40 cellular contexts compared by ENCODE assay signal in the genomic region with DNA sequence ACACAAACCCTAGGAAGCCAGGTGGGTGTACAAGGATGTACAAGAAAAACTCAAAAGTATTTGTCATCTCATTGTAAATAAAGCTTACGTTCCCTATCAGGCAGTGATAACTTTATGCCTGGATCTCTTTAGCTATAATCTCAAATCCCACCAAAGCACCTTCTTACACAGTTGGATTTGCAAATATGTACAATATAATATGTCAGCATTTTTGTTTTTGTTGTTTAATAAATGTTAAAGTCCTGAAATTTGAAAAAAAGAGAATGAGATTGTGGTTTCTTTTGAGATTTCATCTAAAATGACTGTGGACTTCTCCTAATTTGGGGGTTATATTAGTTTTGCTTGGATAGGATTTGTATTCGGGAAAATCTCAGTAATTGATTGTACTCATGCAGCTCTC.
"Had no signal": no experiment of that assay in that cellular context is flagged by ENCODE, and none has a peak within 500 bp of the region (broad histone marks: within the 10 kb centered on the region; RNA-seq: fewer than 3 reads in every experiment).

No MANE protein-coding gene starts in this region.

- H3K4me3 ChIP-seq: adrenal gland, ascending aorta, body of pancreas, breast epithelium, cardiac muscle cell had no signal

- ATAC-seq: activated naive CD4-positive, alpha-beta T cell treated with anti-CD3 and anti-CD28 coated beads, Interleukin-2, amount 50 U/mL, for 72 hours; activated naive CD8-positive, alpha-beta T cell treated with anti-CD3 and anti-CD28 coated beads, Interleukin-2, amount 50 U/mL, for 24 hours; activated T-cell treated with anti-CD3 and anti-CD28 coated beads, Interleukin-2, amount 50 U/mL, for 4 hours; activated T-cell treated with anti-CD3 and anti-CD28 coated beads, Interleukin-2, amount 50 U/mL, for 72 hours; activated T-helper 17 cell treated with anti-CD3 and anti-CD28 coated beads, Interleukin-2, amount 50 U/mL, for 72 hours; body of pancreas had no signal

- H3K27me3 Mint-ChIP-seq: activated naive CD4-positive, alpha-beta T cell treated with anti-CD3 and anti-CD28 coated beads, Interleukin-2, amount 10 ng/mL, durations not matched to agents 7 days and 5 days; activated naive CD4-positive, alpha-beta T cell treated with anti-CD3 and anti-CD28 coated beads, Interleukin-2, amount 50 U/mL, for 24 hours; activated naive CD8-positive, alpha-beta T cell; activated naive CD8-positive, alpha-beta T cell treated with anti-CD3 and anti-CD28 coated beads for 36 hours; activated naive CD8-positive, alpha-beta T cell treated with anti-CD3 and anti-CD28 coated beads, Interleukin-2, amount 10 ng/mL, durations not matched to agents 7 days and 5 days; activated naive CD8-positive, alpha-beta T cell treated with anti-CD3 and anti-CD28 coated beads, Interleukin-2, amount 50 U/mL, for 24 hours; activated T-cell treated with anti-CD3 and anti-CD28 coated beads, Interleukin-2, amount 50 U/mL, for 24 hours; activated T-helper 17 cell treated with anti-CD3 and anti-CD28 coated beads, Interleukin-2, amount 50 U/mL, for 72 hours; brain; central memory CD8-positive, alpha-beta T cell had no signal

- H3K9me3 Mint-ChIP-seq: activated naive CD8-positive, alpha-beta T cell treated with anti-CD3 and anti-CD28 coated beads, Interleukin-2, amount 10 ng/mL, durations not matched to agents 7 days and 5 days; activated T-cell treated with anti-CD3 and anti-CD28 coated beads, Interleukin-2, amount 50 U/mL, for 24 hours had no signal

- H3K4me3 Mint-ChIP-seq: activated naive CD4-positive, alpha-beta T cell treated with anti-CD3 and anti-CD28 coated beads for 36 hours; activated naive CD4-positive, alpha-beta T cell treated with anti-CD3 and anti-CD28 coated beads, Interleukin-2, amount 10 ng/mL, durations not matched to agents 7 days and 5 days; activated naive CD4-positive, alpha-beta T cell treated with anti-CD3 and anti-CD28 coated beads, Interleukin-2, amount 50 U/mL, for 24 hours; activated naive CD8-positive, alpha-beta T cell; activated naive CD8-positive, alpha-beta T cell treated with anti-CD3 and anti-CD28 coated beads for 36 hours; activated naive CD8-positive, alpha-beta T cell treated with anti-CD3 and anti-CD28 coated beads, Interleukin-2, amount 10 ng/mL, durations not matched to agents 7 days and 5 days; activated naive CD8-positive, alpha-beta T cell treated with anti-CD3 and anti-CD28 coated beads, Interleukin-2, amount 50 U/mL, for 24 hours; activated T-cell treated with anti-CD3 and anti-CD28 coated beads, Interleukin-2, amount 50 U/mL, for 24 hours; activated T-cell treated with anti-CD3 and anti-CD28 coated beads, Interleukin-2, amount 50 U/mL, for 4 hours; activated T-cell treated with anti-CD3 and anti-CD28 coated beads, Interleukin-2, amount 50 U/mL, for 72 hours; activated T-helper 1 cell treated with anti-CD3 and anti-CD28 coated beads, Interleukin-12 subunit alpha, Interleukin-12 subunit beta, Interleukin-2, Interleukin-4 antibody, amounts not matched to agents 30 ng/mL and 10 ng/mL and 1 ng/mL, durations not matched to agents 14 hours and 24 hours and 36 hours; activated T-helper 17 cell treated with anti-CD3 and anti-CD28 coated beads, Interleukin-2, amount 50 U/mL, for 72 hours; brain; central memory CD8-positive, alpha-beta T cell had no signal

- H3K36me3 ChIP-seq: adrenal gland, ascending aorta, brain microvascular endothelial cell, breast epithelium, cardiac muscle cell had no signal

- DNase-seq: activated effector memory CD4-positive, alpha-beta T cell treated with anti-CD3 and anti-CD28 coated beads, Interleukin-2, amount 50 U/mL, for 16 hours; activated effector memory CD4-positive, alpha-beta T cell treated with Interleukin-2 at 50 U/mL for 16 hours; activated gamma-delta T cell; activated gamma-delta T cell treated with Interleukin-2 at 50 U/mL for 16 hours; activated naive CD4-positive, alpha-beta T cell; activated naive CD4-positive, alpha-beta T cell treated with anti-CD3 and anti-CD28 coated beads for 36 hours; activated naive CD4-positive, alpha-beta T cell treated with anti-CD3 and anti-CD28 coated beads, Interleukin-2, amount 10 ng/mL, durations not matched to agents 7 days and 5 days; activated naive CD4-positive, alpha-beta T cell treated with anti-CD3 and anti-CD28 coated beads, Interleukin-2, amount 50 U/mL, for 16 hours; activated naive CD4-positive, alpha-beta T cell treated with Interleukin-2 at 50 U/mL for 16 hours; activated naive CD8-positive, alpha-beta T cell treated with anti-CD3 and anti-CD28 coated beads for 36 hours; activated naive CD8-positive, alpha-beta T cell treated with anti-CD3 and anti-CD28 coated beads, Interleukin-2, amount 10 ng/mL, durations not matched to agents 7 days and 5 days; activated naive CD8-positive, alpha-beta T cell treated with anti-CD3 and anti-CD28 coated beads, Interleukin-2, amount 50 U/mL, for 24 hours; activated T-cell treated with anti-CD3 and anti-CD28 coated beads, Interleukin-2, amount 50 U/mL, for 1 hour; activated T-cell treated with anti-CD3 and anti-CD28 coated beads, Interleukin-2, amount 50 U/mL, for 24 hours; activated T-cell treated with anti-CD3 and anti-CD28 coated beads, Interleukin-2, amount 50 U/mL, for 4 hours; activated T-cell treated with anti-CD3 and anti-CD28 coated beads, Interleukin-2, amount 50 U/mL, for 48 hours; activated T-cell treated with anti-CD3 and anti-CD28 coated beads, Interleukin-2, amount 50 U/mL, for 72 hours; adrenal gland; amniotic stem cell; amygdala; anterior cingulate cortex; aorta; body of pancreas; brain microvascular endothelial cell; caudate nucleus; central memory CD4-positive, alpha-beta T cell; cerebellar nuclear complex had no signal

- H3K27me3 ChIP-seq: adrenal gland, ascending aorta, body of pancreas, brain microvascular endothelial cell, breast epithelium, cardiac muscle cell had no signal

- H3K4me1 ChIP-seq: adrenal gland, ascending aorta, body of pancreas, breast epithelium had no signal

- H3K4me1 Mint-ChIP-seq: activated naive CD4-positive, alpha-beta T cell treated with anti-CD3 and anti-CD28 coated beads, Interleukin-2, amount 10 ng/mL, durations not matched to agents 7 days and 5 days; activated naive CD4-positive, alpha-beta T cell treated with anti-CD3 and anti-CD28 coated beads, Interleukin-2, amount 50 U/mL, for 24 hours; activated naive CD8-positive, alpha-beta T cell treated with anti-CD3 and anti-CD28 coated beads for 36 hours; activated naive CD8-positive, alpha-beta T cell treated with anti-CD3 and anti-CD28 coated beads, Interleukin-2, amount 10 ng/mL, durations not matched to agents 7 days and 5 days; activated naive CD8-positive, alpha-beta T cell treated with anti-CD3 and anti-CD28 coated beads, Interleukin-2, amount 50 U/mL, for 24 hours; activated T-helper 17 cell treated with anti-CD3 and anti-CD28 coated beads, Interleukin-2, amount 50 U/mL, for 72 hours; brain; central memory CD8-positive, alpha-beta T cell had no signal

- FAIRE-seq: astrocyte, bronchial epithelial cell had no signal

- H3K27ac ChIP-seq: adrenal gland, ascending aorta, body of pancreas, brain microvascular endothelial cell, breast epithelium, cardiac muscle cell had no signal

- H3K36me3 Mint-ChIP-seq: activated naive CD4-positive, alpha-beta T cell treated with anti-CD3 and anti-CD28 coated beads, Interleukin-2, amount 10 ng/mL, durations not matched to agents 7 days and 5 days; activated naive CD4-positive, alpha-beta T cell treated with anti-CD3 and anti-CD28 coated beads, Interleukin-2, amount 50 U/mL, for 24 hours; activated naive CD4-positive, alpha-beta T cell treated with anti-CD3 and anti-CD28 coated beads, Interleukin-2, amount 50 U/mL, for 72 hours; activated naive CD8-positive, alpha-beta T cell; activated naive CD8-positive, alpha-beta T cell treated with anti-CD3 and anti-CD28 coated beads for 36 hours; activated naive CD8-positive, alpha-beta T cell treated with anti-CD3 and anti-CD28 coated beads, Interleukin-2, amount 10 ng/mL, durations not matched to agents 7 days and 5 days; brain had no signal

- H3K27ac Mint-ChIP-seq: activated naive CD4-positive, alpha-beta T cell treated with anti-CD3 and anti-CD28 coated beads for 36 hours; activated naive CD4-positive, alpha-beta T cell treated with anti-CD3 and anti-CD28 coated beads, Interleukin-2, amount 10 ng/mL, durations not matched to agents 7 days and 5 days; activated naive CD4-positive, alpha-beta T cell treated with anti-CD3 and anti-CD28 coated beads, Interleukin-2, amount 50 U/mL, for 24 hours; activated naive CD4-positive, alpha-beta T cell treated with anti-CD3 and anti-CD28 coated beads, Interleukin-2, amount 50 U/mL, for 72 hours; activated naive CD8-positive, alpha-beta T cell; activated naive CD8-positive, alpha-beta T cell treated with anti-CD3 and anti-CD28 coated beads for 36 hours; activated naive CD8-positive, alpha-beta T cell treated with anti-CD3 and anti-CD28 coated beads, Interleukin-2, amount 10 ng/mL, durations not matched to agents 7 days and 5 days; activated naive CD8-positive, alpha-beta T cell treated with anti-CD3 and anti-CD28 coated beads, Interleukin-2, amount 50 U/mL, for 24 hours; activated T-cell treated with anti-CD3 and anti-CD28 coated beads, Interleukin-2, amount 50 U/mL, for 24 hours; activated T-cell treated with anti-CD3 and anti-CD28 coated beads, Interleukin-2, amount 50 U/mL, for 72 hours; activated T-helper 1 cell treated with anti-CD3 and anti-CD28 coated beads, Interleukin-12 subunit alpha, Interleukin-12 subunit beta, Interleukin-2, Interleukin-4 antibody, amounts not matched to agents 30 ng/mL and 10 ng/mL and 1 ng/mL, durations not matched to agents 14 hours and 24 hours and 36 hours; activated T-helper 17 cell treated with anti-CD3 and anti-CD28 coated beads, Interleukin-2, amount 50 U/mL, for 72 hours; activated T-helper 2 cell treated with anti-CD3 and anti-CD28 coated beads, Interferon-gamma antibody, Interleukin-2, Interleukin-4, amounts not matched to agents 10 μg/mL and 5 μg/mL and 100 μg/mL, durations not matched to agents 14 hours and 24 hours and 36 hours; brain had no signal

- H3K9me3 ChIP-seq: adrenal gland, ascending aorta, body of pancreas, breast epithelium had no signal
